ENCODE assay signal across 4 cellular contexts in genomic region chr4:64368741-64369140, GRCh38. TPM values are rescaled to one million over a fixed set of nuclear protein-coding genes. Genes with fewer than 3 reads are reported as not detected.
"Had no signal": no experiment of that assay in that cellular context is flagged by ENCODE, and none has a peak within 500 bp of the region (broad histone marks: within the 10 kb centered on the region; RNA-seq: fewer than 3 reads in every experiment).

No MANE protein-coding gene starts in this region.

- ATAC-seq: GM12878 had no signal

- H3K4me3 ChIP-seq: GM12878 had no signal

- DNase-seq: GDM1, GF-D8 had no signal

RNA-seq across cellular contexts. Expression of gene TECRL, which starts 40.5 kb away (rescaled TPM):
- total RNA-seq: G401, GM12878 had no signal
